In genomic region chr12:108631261-108631660, GRCh38 we compare ENCODE assay signal across 9 cellular contexts. TPM values are rescaled to one million over a fixed set of nuclear protein-coding genes. Genes with fewer than 3 reads are reported as not detected.
DNase-seq lines count a peak whose midpoint lies in the region; ATAC-seq and TF ChIP-seq lines count a peak whose summit lies in the region.
"Not testable (repeated sequence)": the region's sequence is repeated elsewhere in the genome, so short reads cannot be mapped to it uniquely, and the experiment has no call there.
"Had no signal": no experiment of that assay in that cellular context is flagged by ENCODE, and none has a peak within 500 bp of the region (broad histone marks: within the 10 kb centered on the region; RNA-seq: fewer than 3 reads in every experiment).

No MANE protein-coding gene starts in this region.

- H4K20me1 ChIP-seq in Loucy (ENCODE audit: insufficient read depth, low read length, poor library complexity, severe bottlenecking); neural progenitor cell (ENCODE audit: low read depth): not testable (repeated sequence)

- peaks cover 18% of the 10 kb centered on the region for H3K36me3 ChIP-seq in CD4-positive, alpha-beta memory T cell (ENCODE audit: insufficient read depth, low read length)
- not testable (repeated sequence) for H3K36me3 ChIP-seq in Loucy (ENCODE audit: insufficient read depth, low read length); neural progenitor cell; thymus (ENCODE audit: control insufficient read depth, insufficient read depth)

- H3K27me3 ChIP-seq in CD4-positive, alpha-beta memory T cell (ENCODE audit: insufficient read depth, low read length); Loucy (ENCODE audit: insufficient read depth, low read length, poor library complexity, severe bottlenecking); neural progenitor cell; thymus (ENCODE audit: control insufficient read depth, insufficient read depth): not testable (repeated sequence)

- H3K9me3 Mint-ChIP-seq in CD4-positive, alpha-beta memory T cell; activated T-cell treated with anti-CD3 and anti-CD28 coated beads, Interleukin-2, amount 50 U/mL, for 72 hours; immature natural killer cell; neural progenitor cell: not testable (repeated sequence)

- H3F3A ChIP-seq in Loucy (ENCODE audit: low read depth) (peaks cover 11% of the 10 kb centered on the region; the same call in 1 of the 2 replicates), neural progenitor cell (ENCODE audit: low read depth) (peaks cover 13% of the 10 kb centered on the region)

- not testable (repeated sequence) for TF ChIP-seq CTCF in Loucy (conservative IDR thresholded peaks at IDR 0.05; ENCODE audit: low read length); neural progenitor cell (IDR thresholded peaks at IDR 0.05)

- WGBS in thymus, result 96% methylated on average over 4 of the region's 4 CpGs

- peaks cover 49 to 88% (median 61%) of the 10 kb centered on the region in 4 donors for H3K4me1 Mint-ChIP-seq in CD4-positive, alpha-beta memory T cell
- H3K4me1 Mint-ChIP-seq in T-helper 17 cell, result peaks cover 51% of the 10 kb centered on the region
- peaks cover 89% of the 10 kb centered on the region for H3K4me1 Mint-ChIP-seq in activated T-cell treated with anti-CD3 and anti-CD28 coated beads, Interleukin-2, amount 50 U/mL, for 72 hours (ENCODE audit: low read depth)
- peaks cover 90 to 93% of the 10 kb centered on the region in 2 donors for H3K4me1 Mint-ChIP-seq in immature natural killer cell
- H3K4me1 Mint-ChIP-seq in neural progenitor cell, result peaks cover 64% of the 10 kb centered on the region

- POLR2A ChIA-PET in CD4-positive, alpha-beta memory T cell (lab: Charles Lee; ENCODE audit: partially characterized antibody), result interaction anchor here (0.5 to 11.1 kb wide), 7 partner anchors 11 to 423 kb away, joined by 3 to 310 read pairs (median 6); partner anchors contain the start of genes ISCU and SART3

- H3K27me3 Mint-ChIP-seq in CD4-positive, alpha-beta memory T cell; T-helper 17 cell; activated T-cell treated with anti-CD3 and anti-CD28 coated beads, Interleukin-2, amount 50 U/mL, for 72 hours (ENCODE audit: low read depth): not testable (repeated sequence)
- H3K27me3 Mint-ChIP-seq in immature natural killer cell (ENCODE audit: low read depth in 3 of 3) (peaks cover 32 to 54% (median 43%) of the 10 kb centered on the region in 3 donors), neural progenitor cell (ENCODE audit: insufficient read depth, low read depth) (peaks cover 20% of the 10 kb centered on the region)

- DNase-seq in CD4-positive, alpha-beta memory T cell; T-helper 17 cell; activated T-cell treated with anti-CD3 and anti-CD28 coated beads, Interleukin-2, amount 50 U/mL, for 72 hours; immature natural killer cell; neural progenitor cell (ENCODE audit: low spot score): not testable (repeated sequence)

- H3K4me3 Mint-ChIP-seq in CD4-positive, alpha-beta memory T cell, result peak overlapping the region; percentile 94 to 100 (median 99)
- H3K4me3 Mint-ChIP-seq in T-helper 17 cell, result peak overlapping the region; percentile 97
- peak overlapping the region; percentile 88 to 100 for H3K4me3 Mint-ChIP-seq in activated T-cell treated with anti-CD3 and anti-CD28 coated beads, Interleukin-2, amount 50 U/mL, for 72 hours
- peak overlapping the region; percentile 93 to 99 (median 96) for H3K4me3 Mint-ChIP-seq in immature natural killer cell
- H3K4me3 Mint-ChIP-seq in neural progenitor cell, result not testable (repeated sequence)

- peaks cover 77% of the 10 kb centered on the region for H3K4me1 ChIP-seq in CD4-positive, alpha-beta memory T cell (ENCODE audit: insufficient read depth, low read length)
- H3K4me1 ChIP-seq in Loucy (ENCODE audit: insufficient read depth, low read length, poor library complexity, severe bottlenecking) (peaks cover 73% of the 10 kb centered on the region), neural progenitor cell (peaks cover 20% of the 10 kb centered on the region), thymus (ENCODE audit: control insufficient read depth, insufficient read depth, low read length) (peaks cover 67% of the 10 kb centered on the region)

- not testable (repeated sequence) for H2AFZ ChIP-seq in Loucy (ENCODE audit: low read length); neural progenitor cell (replicated peaks)

- H3K36me3 Mint-ChIP-seq in CD4-positive, alpha-beta memory T cell, result peaks cover 36 to 50% of the 10 kb centered on the region in 2 donors
- H3K36me3 Mint-ChIP-seq in T-helper 17 cell (ENCODE audit: low read depth) (peaks cover 12% of the 10 kb centered on the region), immature natural killer cell (peaks cover 8 to 26% (median 14%) of the 10 kb centered on the region in 3 donors)
- peaks cover 14 to 16% of the 10 kb centered on the region in 2 donors for H3K36me3 Mint-ChIP-seq in activated T-cell treated with anti-CD3 and anti-CD28 coated beads, Interleukin-2, amount 50 U/mL, for 72 hours (ENCODE audit: insufficient read depth in 2 of 2)
- not testable (repeated sequence) for H3K36me3 Mint-ChIP-seq in neural progenitor cell

- not testable (repeated sequence) for H3K9ac ChIP-seq in Loucy (ENCODE audit: low read depth, low read length, poor library complexity, severe bottlenecking); neural progenitor cell

- peak overlapping the region; percentile 92 for H3K27ac ChIP-seq in CD4-positive, alpha-beta memory T cell (ENCODE audit: low read depth, low read length)
- H3K27ac ChIP-seq in angular gyrus (ENCODE audit: low read depth, low read length), result peak overlapping the region; percentile 37
- not testable (repeated sequence) for H3K27ac ChIP-seq in neural progenitor cell; thymus (ENCODE audit: low read depth)

- ATAC-seq in T-helper 17 cell; activated T-cell treated with anti-CD3 and anti-CD28 coated beads, Interleukin-2, amount 50 U/mL, for 72 hours (replicated peaks in 1 of 2): not testable (repeated sequence)

- H3K9me2 ChIP-seq in Loucy (replicated peaks; ENCODE audit: low read depth, low read length), result not testable (repeated sequence)

- H3K4me2 ChIP-seq in Loucy (ENCODE audit: low read depth, low read length, poor library complexity, severe bottlenecking), result peak overlapping the region; percentile 80
- H3K4me2 ChIP-seq in neural progenitor cell, result not testable (repeated sequence)

- H3K79me2 ChIP-seq in Loucy (ENCODE audit: insufficient read depth, low read length); neural progenitor cell (ENCODE audit: low read depth): not testable (repeated sequence)

- peak overlapping the region; percentile 85 to 92 for H3K4me3 ChIP-seq in CD4-positive, alpha-beta memory T cell (ENCODE audit: low read length in 2 of 2)
- H3K4me3 ChIP-seq in Loucy (ENCODE audit: low read length, poor library complexity, severe bottlenecking); neural progenitor cell: not testable (repeated sequence)
- peak overlapping the region; percentile 44 for H3K4me3 ChIP-seq in thymus (ENCODE audit: low read length)

- CTCF ChIA-PET in CD4-positive, alpha-beta memory T cell (lab: Charles Lee; ENCODE audit: partially characterized antibody), result interaction anchor here (1.2 to 17.5 kb wide), 9 partner anchors 15 to 206 kb away, joined by 3 to 463 read pairs (median 10); partner anchors contain the start of gene ISCU

- intact Hi-C loops in CD4-positive, alpha-beta memory T cell (cut with micrococcal nuclease), result loop anchor here (10.0 kb wide), 1 partner anchor 464 kb away; the partner anchor contains the start of genes ALKBH2 and UNG

- H3K27ac Mint-ChIP-seq in CD4-positive, alpha-beta memory T cell, result peak overlapping the region; percentile 98 to 100 (median 100)
- H3K27ac Mint-ChIP-seq in T-helper 17 cell (peak overlapping the region; percentile 98), immature natural killer cell (peak overlapping the region; percentile 98 to 100 (median 99)), neural progenitor cell (peak overlapping the region; percentile 43)
- peak overlapping the region; percentile 100 for H3K27ac Mint-ChIP-seq in activated T-cell treated with anti-CD3 and anti-CD28 coated beads, Interleukin-2, amount 50 U/mL, for 72 hours

- not testable (repeated sequence) for H3K9me3 ChIP-seq in CD4-positive, alpha-beta memory T cell (ENCODE audit: control insufficient read depth in 1 of 2, low read length in 2 of 2); Loucy (ENCODE audit: insufficient read depth, low read depth, low read length); T-helper 17 cell (ENCODE audit: control insufficient read depth, low read length, poor library complexity, severe bottlenecking); neural progenitor cell (ENCODE audit: low read depth); thymus (ENCODE audit: control insufficient read depth)

RNA-seq across cellular contexts. Expression of gene SELPLG, which starts 2.4 kb away (rescaled TPM):
- 100 to 1,000 TPM; 175 to 176 TPM for total RNA-seq in CD4-positive, alpha-beta memory T cell
- polyA plus RNA-seq in CD4-positive, alpha-beta memory T cell, result 100 to 1,000 TPM; 485 to 781 TPM
- total RNA-seq in T-helper 17 cell (100 to 1,000 TPM in 1 of 2 donors, 10 to 100 TPM in 1; 91.3 to 131 TPM), neural progenitor cell (ENCODE audit: low replicate concordance) (not detected in 2 replicates)
- total RNA-seq in activated T-cell treated with anti-CD3 and anti-CD28 coated beads, Interleukin-2, amount 50 U/mL, for 72 hours, result 10 to 100 TPM; 49.6 to 55.4 TPM
- polyA plus RNA-seq in immature natural killer cell (100 to 1,000 TPM; 429 to 815 (median 508) TPM), thymus (28.0 TPM)

RNA-seq across cellular contexts. Expression of gene TMEM119, which starts 33.4 kb away (rescaled TPM):
- total RNA-seq in CD4-positive, alpha-beta memory T cell, result under 1 TPM; 0.30 to 0.58 TPM
- polyA plus RNA-seq in CD4-positive, alpha-beta memory T cell, result under 1 TPM in 1 of 2 donors, not detected in 1; 0.42 TPM
- 1 to 10 TPM; 3.9 to 5.0 TPM for total RNA-seq in T-helper 17 cell
- under 1 TPM; 0.65 to 0.74 TPM for total RNA-seq in activated T-cell treated with anti-CD3 and anti-CD28 coated beads, Interleukin-2, amount 50 U/mL, for 72 hours
- under 1 TPM in 1 of 3 donors, not detected in 2; 0.47 TPM for polyA plus RNA-seq in immature natural killer cell
- total RNA-seq in neural progenitor cell (ENCODE audit: low replicate concordance), result 0.97 and 2.0 TPM in 2 replicates
- 4.0 TPM for polyA plus RNA-seq in thymus
- polyA plus RNA-seq: keratinocyte had no signal

Comparison
In these comparisons a context has a peak if more than half of its experiments do, and no peak if none do; other contexts are left out.
1. H3K27ac Mint-ChIP-seq: peak in every context shown above with its lines; median percentile 100 in CD4-positive, alpha-beta memory T cell; 100 in activated T-cell treated with anti-CD3 and anti-CD28 coated beads, Interleukin-2, amount 50 U/mL, for 72 hours; 99 in immature natural killer cell; 98 in T-helper 17 cell; 43 in neural progenitor cell.
2. RNA of gene SELPLG, which starts 2.4 kb away (total RNA-seq): 175 to 176 TPM in CD4-positive, alpha-beta memory T cell, 91.3 to 131 TPM in T-helper 17 cell and 49.6 to 55.4 TPM in activated T-cell treated with anti-CD3 and anti-CD28 coated beads, Interleukin-2, amount 50 U/mL, for 72 hours; not detected in neural progenitor cell; every median in the first group is over 10 times any median in the second.